Comparison of ENCODE assay signal across 1 cellular context in the genomic region with DNA sequence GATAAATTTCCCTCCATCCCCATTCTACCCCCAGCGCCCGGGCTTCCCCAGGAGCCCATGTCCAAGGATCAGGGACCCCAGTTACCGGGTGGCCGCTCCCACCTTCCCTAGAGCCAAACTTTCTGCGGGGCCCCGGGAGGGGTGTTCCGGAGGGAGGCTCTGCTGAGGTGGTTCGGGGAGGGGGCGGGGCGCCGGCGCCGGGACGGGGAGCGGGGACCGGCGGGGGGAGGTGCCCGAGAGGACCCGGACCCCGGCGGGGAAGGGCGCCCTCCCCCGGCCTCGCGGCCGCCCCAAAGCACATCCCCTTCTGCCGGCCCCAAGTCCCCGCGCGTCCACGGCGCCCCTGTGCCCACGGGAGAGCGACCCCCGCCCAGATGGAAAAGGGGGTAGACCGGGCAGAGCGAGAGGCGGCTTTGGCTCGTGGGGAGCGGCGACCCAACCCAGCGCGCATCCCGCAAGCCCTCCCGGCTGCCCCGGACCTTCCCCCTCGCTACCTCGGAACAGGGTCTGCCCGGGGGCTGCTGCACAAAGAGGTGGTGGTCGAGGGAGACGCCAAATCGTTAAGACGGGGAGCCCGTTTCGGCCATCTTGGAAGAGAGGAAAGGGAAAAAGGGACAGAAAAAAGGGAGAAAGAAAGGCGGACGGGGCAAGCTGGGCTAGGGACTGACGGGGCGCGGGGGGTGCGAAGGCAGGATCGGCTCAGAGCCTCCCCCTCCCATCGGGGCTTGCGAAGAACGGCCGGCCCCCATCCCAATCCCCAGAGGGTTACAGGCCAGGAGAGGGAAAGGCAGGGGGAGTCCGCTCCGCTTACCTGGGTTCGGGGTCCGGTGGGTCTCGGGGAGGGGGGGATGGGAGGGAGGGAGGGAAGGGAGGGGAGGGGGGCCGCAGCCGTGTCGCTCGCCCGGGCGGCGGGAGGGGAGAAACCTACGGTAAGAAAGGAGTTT.
TF ChIP-seq lines count a peak whose summit lies in the region.

No MANE protein-coding gene starts in this region.

TF ChIP-seq in HEK293, 187 proteins besides CTCF, POLR2A, EP300 and RAD21 (continued from another document):
- TF ChIP-seq ZNF202 (tag by site-specific recombination; IDR thresholded peaks at IDR 0.05; ENCODE audit: borderline replicate concordance) = no peak
- TF ChIP-seq IKZF3 (tag by site-specific recombination; IDR thresholded peaks at IDR 0.05) = peak; percentile 37
- TF ChIP-seq, protein P1, sequence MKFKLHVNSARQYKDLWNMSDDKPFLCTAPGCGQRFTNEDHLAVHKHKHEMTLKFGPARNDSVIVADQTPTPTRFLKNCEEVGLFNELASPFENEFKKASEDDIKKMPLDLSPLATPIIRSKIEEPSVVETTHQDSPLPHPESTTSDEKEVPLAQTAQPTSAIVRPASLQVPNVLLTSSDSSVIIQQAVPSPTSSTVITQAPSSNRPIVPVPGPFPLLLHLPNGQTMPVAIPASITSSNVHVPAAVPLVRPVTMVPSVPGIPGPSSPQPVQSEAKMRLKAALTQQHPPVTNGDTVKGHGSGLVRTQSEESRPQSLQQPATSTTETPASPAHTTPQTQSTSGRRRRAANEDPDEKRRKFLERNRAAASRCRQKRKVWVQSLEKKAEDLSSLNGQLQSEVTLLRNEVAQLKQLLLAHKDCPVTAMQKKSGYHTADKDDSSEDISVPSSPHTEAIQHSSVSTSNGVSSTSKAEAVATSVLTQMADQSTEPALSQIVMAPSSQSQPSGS (tag by site-specific recombination; IDR thresholded peaks at IDR 0.05; ENCODE audit: low read depth) = no peak
- TF ChIP-seq ZBTB48 (tag by site-specific recombination; IDR thresholded peaks at IDR 0.05) = peak; percentile 74; the same call in 1 of the 2 replicates
- TF ChIP-seq ZNF335 (tag by site-specific recombination; conservative IDR thresholded peaks at IDR 0.05) = peak; percentile 96
- TF ChIP-seq, protein P2, sequence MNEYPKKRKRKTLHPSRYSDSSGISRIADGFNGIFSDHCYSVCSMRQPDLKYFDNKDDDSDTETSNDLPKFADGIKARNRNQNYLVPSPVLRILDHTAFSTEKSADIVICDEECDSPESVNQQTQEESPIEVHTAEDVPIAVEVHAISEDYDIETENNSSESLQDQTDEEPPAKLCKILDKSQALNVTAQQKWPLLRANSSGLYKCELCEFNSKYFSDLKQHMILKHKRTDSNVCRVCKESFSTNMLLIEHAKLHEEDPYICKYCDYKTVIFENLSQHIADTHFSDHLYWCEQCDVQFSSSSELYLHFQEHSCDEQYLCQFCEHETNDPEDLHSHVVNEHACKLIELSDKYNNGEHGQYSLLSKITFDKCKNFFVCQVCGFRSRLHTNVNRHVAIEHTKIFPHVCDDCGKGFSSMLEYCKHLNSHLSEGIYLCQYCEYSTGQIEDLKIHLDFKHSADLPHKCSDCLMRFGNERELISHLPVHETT (tag by site-specific recombination; IDR thresholded peaks at IDR 0.05) = 0 out of 2 replicates have a peak, but pooled peaks have one; percentile 38
- TF ChIP-seq, protein P3, sequence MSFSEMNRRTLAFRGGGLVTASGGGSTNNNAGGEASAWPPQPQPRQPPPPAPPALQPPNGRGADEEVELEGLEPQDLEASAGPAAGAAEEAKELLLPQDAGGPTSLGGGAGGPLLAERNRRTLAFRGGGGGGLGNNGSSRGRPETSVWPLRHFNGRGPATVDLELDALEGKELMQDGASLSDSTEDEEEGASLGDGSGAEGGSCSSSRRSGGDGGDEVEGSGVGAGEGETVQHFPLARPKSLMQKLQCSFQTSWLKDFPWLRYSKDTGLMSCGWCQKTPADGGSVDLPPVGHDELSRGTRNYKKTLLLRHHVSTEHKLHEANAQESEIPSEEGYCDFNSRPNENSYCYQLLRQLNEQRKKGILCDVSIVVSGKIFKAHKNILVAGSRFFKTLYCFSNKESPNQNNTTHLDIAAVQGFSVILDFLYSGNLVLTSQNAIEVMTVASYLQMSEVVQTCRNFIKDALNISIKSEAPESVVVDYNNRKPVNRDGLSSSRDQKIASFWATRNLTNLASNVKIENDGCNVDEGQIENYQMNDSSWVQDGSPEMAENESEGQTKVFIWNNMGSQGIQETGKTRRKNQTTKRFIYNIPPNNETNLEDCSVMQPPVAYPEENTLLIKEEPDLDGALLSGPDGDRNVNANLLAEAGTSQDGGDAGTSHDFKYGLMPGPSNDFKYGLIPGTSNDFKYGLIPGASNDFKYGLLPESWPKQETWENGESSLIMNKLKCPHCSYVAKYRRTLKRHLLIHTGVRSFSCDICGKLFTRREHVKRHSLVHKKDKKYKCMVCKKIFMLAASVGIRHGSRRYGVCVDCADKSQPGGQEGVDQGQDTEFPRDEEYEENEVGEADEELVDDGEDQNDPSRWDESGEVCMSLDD (tag by site-specific recombination; IDR thresholded peaks at IDR 0.05) = peak; percentile 94
- peak; percentile 54; the same call in 1 of the 2 replicates for TF ChIP-seq KLF9 (tag by site-specific recombination; IDR thresholded peaks at IDR 0.05; ENCODE audit: low read depth)
- TF ChIP-seq GLIS2 (tag by site-specific recombination; IDR thresholded peaks at IDR 0.05) = peak; percentile 59
- peak; percentile 38 for TF ChIP-seq SP7 (tag by site-specific recombination; IDR thresholded peaks at IDR 0.05)
- TF ChIP-seq ZNF266 (tag by site-specific recombination; IDR thresholded peaks at IDR 0.05; ENCODE audit: low read depth) = no peak
- TF ChIP-seq ZNF768 (tag by site-specific recombination; IDR thresholded peaks at IDR 0.05) = no peak
